ENCODE assay signal across 16 cellular contexts in the genomic region with DNA sequence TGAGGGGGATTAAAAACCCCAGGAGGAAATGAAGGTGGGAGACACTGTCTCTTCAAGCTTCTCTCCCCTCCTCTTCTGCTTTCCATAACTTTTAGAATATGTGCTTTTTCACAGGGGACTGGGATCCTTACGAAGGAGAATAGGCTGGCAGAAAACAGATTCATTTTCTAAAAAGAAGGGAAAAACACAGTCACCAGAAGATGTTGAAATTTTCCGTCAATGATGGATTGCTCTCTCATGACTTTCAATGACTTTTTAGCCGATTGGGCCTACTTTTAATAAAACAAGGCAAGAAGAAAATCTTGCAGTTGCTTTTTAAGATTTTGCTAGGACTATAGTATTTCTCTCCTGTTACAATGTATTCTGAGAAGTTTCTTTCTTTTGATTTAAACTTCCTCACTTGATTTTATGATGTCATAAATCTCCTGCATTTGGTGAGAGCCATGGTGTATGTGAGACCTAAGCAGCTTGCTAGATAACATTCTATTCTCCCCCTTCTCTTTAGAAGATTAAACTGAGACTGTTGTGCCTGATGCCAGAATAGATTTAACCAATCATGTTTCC.
"Had no signal": no experiment of that assay in that cellular context is flagged by ENCODE, and none has a peak within 500 bp of the region (broad histone marks: within the 10 kb centered on the region; RNA-seq: fewer than 3 reads in every experiment).

No MANE protein-coding gene starts in this region.

- H3K4me1 Mint-ChIP-seq: activated naive CD4-positive, alpha-beta T cell treated with anti-CD3 and anti-CD28 coated beads, Interleukin-2, amount 50 U/mL, for 24 hours; naive thymus-derived CD8-positive, alpha-beta T cell had no signal

- H3K4me3 Mint-ChIP-seq: activated naive CD4-positive, alpha-beta T cell treated with anti-CD3 and anti-CD28 coated beads, Interleukin-2, amount 50 U/mL, for 24 hours; naive thymus-derived CD8-positive, alpha-beta T cell; stimulated activated naive CD8-positive, alpha-beta T cell treated with anti-CD3 and anti-CD28 coated beads, Interleukin-15, Interleukin-2, amounts not matched to agents 100 ng/mL and 50 ng/mL, for 24 hours; T-helper 2 cell treated with Interferon-gamma antibody and Interleukin-4, amounts not matched to agents 5 μg/mL and 100 μg/mL, for 36 hours had no signal

- H3K4me3 ChIP-seq: mucosa of descending colon, SJCRH30, tibial nerve had no signal

- H3K9me3 Mint-ChIP-seq: activated naive CD4-positive, alpha-beta T cell treated with anti-CD3 and anti-CD28 coated beads, Interleukin-2, amount 50 U/mL, for 24 hours; T-helper 2 cell treated with Interferon-gamma antibody and Interleukin-4, amounts not matched to agents 5 μg/mL and 100 μg/mL, for 36 hours had no signal

- H3K36me3 Mint-ChIP-seq: activated naive CD4-positive, alpha-beta T cell treated with anti-CD3 and anti-CD28 coated beads, Interleukin-2, amount 50 U/mL, for 24 hours; naive thymus-derived CD8-positive, alpha-beta T cell had no signal

- H3K27ac Mint-ChIP-seq: activated naive CD4-positive, alpha-beta T cell treated with anti-CD3 and anti-CD28 coated beads, Interleukin-2, amount 50 U/mL, for 24 hours; naive thymus-derived CD8-positive, alpha-beta T cell; stimulated activated naive CD8-positive, alpha-beta T cell treated with anti-CD3 and anti-CD28 coated beads, Interleukin-15, Interleukin-2, amounts not matched to agents 100 ng/mL and 50 ng/mL, for 24 hours; T-helper 2 cell treated with Interferon-gamma antibody and Interleukin-4, amounts not matched to agents 5 μg/mL and 100 μg/mL, for 36 hours had no signal

- ATAC-seq: activated CD4-positive, CD25-positive, alpha-beta regulatory T cell treated with anti-CD3 and anti-CD28 coated beads, Interleukin-2, amount 50 U/mL, for 24 hours; left cardiac atrium; mucosa of descending colon; naive thymus-derived CD8-positive, alpha-beta T cell had no signal

- H3K27ac ChIP-seq: SJCRH30 had no signal

- H3K27me3 ChIP-seq: SJCRH30, tibial nerve had no signal

- H3K36me3 ChIP-seq: SJCRH30, tibial nerve had no signal

- H3K9me3 ChIP-seq: mucosa of descending colon, SJCRH30, tibial nerve had no signal

- DNase-seq: activated T-cell treated with anti-CD3 and anti-CD28 coated beads, Interleukin-2, amount 50 U/mL, for 1 hour; hippocampal formation; left cardiac atrium; mammary epithelial cell; mucosa of descending colon; naive thymus-derived CD8-positive, alpha-beta T cell; occipital lobe; stimulated activated CD4-positive, alpha-beta T cell treated with anti-CD3 and anti-CD28 coated beads, Interleukin-4, amount 100 ng/mL, for 1 hour; stimulated activated CD8-positive, alpha-beta memory T cell treated with anti-CD3 and anti-CD28 coated beads, Interleukin-4, amount 100 ng/mL, for 48 hours; SW 1271 had no signal
